17 cellular contexts compared by ENCODE assay signal in genomic region chr20:61849376-61849775, GRCh38.
"Had no signal": no experiment of that assay in that cellular context is flagged by ENCODE, and none has a peak within 500 bp of the region (broad histone marks: within the 10 kb centered on the region; RNA-seq: fewer than 3 reads in every experiment).

No MANE protein-coding gene starts in this region.

- H3K9me3 ChIP-seq: SJSA1 had no signal

- DNase-seq: KBM-7, MV-4-11, NCI-H1048, NCI-H1105, NCI-H1417, NCI-H1436 treated with DMSO at 0.1 percent for 48 hours, NCI-H1694, NCI-H187 treated with DMSO at 0.1 percent for 48 hours, NCI-H2029 treated with DMSO at 0.1 percent for 48 hours, NCI-H2171 treated with DMSO at 0.1 percent for 48 hours, NCI-H524, NCI-H526 treated with DMSO at 0.1 percent for 48 hours, NCI-H748 treated with DMSO at 0.1 percent for 48 hours, Right ventricle myocardium superior, SIG-M5 had no signal

- H3K36me3 ChIP-seq: SJSA1 had no signal

- H3K4me3 ChIP-seq: SJSA1, SK-N-MC had no signal

- H3K4me1 ChIP-seq: SJSA1 had no signal
